Comparison of ENCODE assay signal across 16 cellular contexts in genomic region chr1:221150996-221151395, GRCh38.
A peak's percentile ranks its signal among the peaks of the same experiment; 100 is the strongest.
DNase-seq lines count a peak whose midpoint lies in the region; FAIRE-seq and TF ChIP-seq lines count a peak whose summit lies in the region.
"Had no signal": no experiment of that assay in that cellular context is flagged by ENCODE, and none has a peak within 500 bp of the region (broad histone marks: within the 10 kb centered on the region; RNA-seq: fewer than 3 reads in every experiment).

No MANE protein-coding gene starts in this region.

- no peak for TF ChIP-seq POLR2A in spleen (IDR thresholded peaks at IDR 0.05)

- H3K27ac ChIP-seq in spleen, result no peak overlapping the region
- H3K27ac ChIP-seq: A549, BLaER1 had no signal

- no peak for DNase-seq in HTR-8/SVneo (ENCODE audit: insufficient read length, low spot score)
- DNase-seq in amniotic epithelial cell (ENCODE audit: low read depth), result peak; percentile 38
- peak; percentile 38 for DNase-seq in kidney tubule cell (ENCODE audit: low spot score)
- no peak for DNase-seq in NCI-H446 treated with DMSO at 0.1 percent for 48 hours (lab: John Stamatoyannopoulos, UW)
- DNase-seq in spleen, result no peak
- no peak for DNase-seq in NCI-H187 treated with DMSO at 0.1 percent for 48 hours (lab: John Stamatoyannopoulos, UW)
- DNase-seq: CD4-positive, alpha-beta memory T cell; DMS79 treated with DMSO at 0.1 percent for 48 hours; H9 had no signal

- no peaks in the 10 kb centered on the region for H3K36me3 ChIP-seq in spleen
- H3K36me3 ChIP-seq: BLaER1 had no signal

- peaks cover 0 to 6% (median 0%) of the 10 kb centered on the region in 8 donors for H3K9me3 ChIP-seq in spleen
- H3K9me3 ChIP-seq: A549, BLaER1 had no signal

- no peaks in the 10 kb centered on the region for H3K27me3 ChIP-seq in spleen (replicated peaks in 1 of 7)
- H3K27me3 ChIP-seq: BLaER1 had no signal

- H3K4me1 ChIP-seq in spleen, result no peaks in the 10 kb centered on the region
- H3K4me1 ChIP-seq: A549, BLaER1 had no signal

- no peak for TF ChIP-seq CTCF in spleen (IDR thresholded peaks at IDR 0.05 in 8 of 11, conservative IDR thresholded peaks at IDR 0.05 in 3 of 11)

- peak; percentile 23 for FAIRE-seq in HTR-8/SVneo (lab: Jason Lieb, UNC)
- FAIRE-seq: A549, G401.6, GM12891, GM19239, H1, HepG2 had no signal

- intact Hi-C loops in spleen (cut with DNase I; ENCODE audit: low total_unique reads), result no loop called here

- H3K4me3 ChIP-seq in spleen, result no peak overlapping the region
- H3K4me3 ChIP-seq: A549, BLaER1 had no signal

Comparison
In these comparisons a context has a peak if more than half of its experiments do, and no peak if none do; other contexts are left out.
1. DNase-seq: peak in amniotic epithelial cell (single experiment) and kidney tubule cell (single experiment); none in HTR-8/SVneo (single experiment), NCI-H446 treated with DMSO at 0.1 percent for 48 hours (single experiment), spleen (single experiment) and NCI-H187 treated with DMSO at 0.1 percent for 48 hours (single experiment).